In the genomic region with DNA sequence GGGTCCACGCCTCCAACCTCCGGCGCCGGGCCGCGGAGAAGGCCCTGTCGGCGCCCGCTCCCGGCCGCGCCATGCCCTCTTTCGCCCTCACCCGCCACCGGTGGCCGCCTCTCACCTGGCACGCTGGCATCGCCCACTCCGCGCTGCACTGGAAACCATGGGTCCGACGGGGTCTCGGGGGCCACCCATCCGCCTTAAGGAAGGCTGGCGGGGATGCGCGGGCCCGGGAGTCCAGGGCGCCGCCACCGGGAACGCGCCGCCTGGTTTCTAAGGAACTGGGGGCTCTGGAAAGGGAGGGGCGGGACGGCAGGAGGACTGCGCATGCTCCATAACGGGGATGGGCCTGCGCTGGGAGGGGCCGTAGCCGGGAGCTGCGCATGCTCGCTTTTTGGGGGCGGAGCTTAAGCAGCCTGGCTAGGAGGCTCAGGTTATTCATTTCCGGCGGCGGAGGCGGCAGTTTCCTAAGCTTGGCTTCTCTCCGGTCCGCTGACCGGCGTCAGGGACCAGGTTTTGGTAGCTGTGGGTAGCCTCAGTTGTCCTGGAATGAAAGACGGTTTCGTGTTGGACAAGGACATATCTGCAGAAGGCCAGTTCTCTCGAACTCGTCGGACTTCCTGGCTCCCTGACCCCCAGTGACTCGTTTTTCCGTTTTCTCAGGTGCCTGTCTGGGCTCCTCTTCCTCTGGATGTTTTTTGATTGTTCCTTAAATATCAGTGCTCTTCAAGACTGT, we compare ENCODE assay signal across 1 cellular context.
TF ChIP-seq lines count a peak whose summit lies in the region.

A gene with protein sequence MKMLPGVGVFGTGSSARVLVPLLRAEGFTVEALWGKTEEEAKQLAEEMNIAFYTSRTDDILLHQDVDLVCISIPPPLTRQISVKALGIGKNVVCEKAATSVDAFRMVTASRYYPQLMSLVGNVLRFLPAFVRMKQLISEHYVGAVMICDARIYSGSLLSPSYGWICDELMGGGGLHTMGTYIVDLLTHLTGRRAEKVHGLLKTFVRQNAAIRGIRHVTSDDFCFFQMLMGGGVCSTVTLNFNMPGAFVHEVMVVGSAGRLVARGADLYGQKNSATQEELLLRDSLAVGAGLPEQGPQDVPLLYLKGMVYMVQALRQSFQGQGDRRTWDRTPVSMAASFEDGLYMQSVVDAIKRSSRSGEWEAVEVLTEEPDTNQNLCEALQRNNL (minus strand): TSS at position 269 of the 730 bp plus-strand sequence. CDS start 33,601 bp downstream, outside the sequence.

TF ChIP-seq in HepG2, 621 proteins besides CTCF, POLR2A, EP300 and RAD21 (continued from another document and continues in another):
- TF ChIP-seq, protein P1, sequence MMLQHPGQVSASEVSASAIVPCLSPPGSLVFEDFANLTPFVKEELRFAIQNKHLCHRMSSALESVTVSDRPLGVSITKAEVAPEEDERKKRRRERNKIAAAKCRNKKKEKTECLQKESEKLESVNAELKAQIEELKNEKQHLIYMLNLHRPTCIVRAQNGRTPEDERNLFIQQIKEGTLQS (CRISPR knock-in tag; IDR thresholded peaks at IDR 0.05) = 0 out of 2 replicates have a peak, but pooled peaks have one; percentile 6
- TF ChIP-seq, protein P2, sequence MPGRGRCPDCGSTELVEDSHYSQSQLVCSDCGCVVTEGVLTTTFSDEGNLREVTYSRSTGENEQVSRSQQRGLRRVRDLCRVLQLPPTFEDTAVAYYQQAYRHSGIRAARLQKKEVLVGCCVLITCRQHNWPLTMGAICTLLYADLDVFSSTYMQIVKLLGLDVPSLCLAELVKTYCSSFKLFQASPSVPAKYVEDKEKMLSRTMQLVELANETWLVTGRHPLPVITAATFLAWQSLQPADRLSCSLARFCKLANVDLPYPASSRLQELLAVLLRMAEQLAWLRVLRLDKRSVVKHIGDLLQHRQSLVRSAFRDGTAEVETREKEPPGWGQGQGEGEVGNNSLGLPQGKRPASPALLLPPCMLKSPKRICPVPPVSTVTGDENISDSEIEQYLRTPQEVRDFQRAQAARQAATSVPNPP (CRISPR knock-in tag; IDR thresholded peaks at IDR 0.05) = no peak
- TF ChIP-seq ZNF570 (CRISPR knock-in tag; IDR thresholded peaks at IDR 0.05; ENCODE audit: borderline replicate concordance) = no peak
- TF ChIP-seq ZMAT3 (CRISPR knock-in tag; conservative IDR thresholded peaks at IDR 0.05) = peak; percentile 73; the same call in 1 of the 2 replicates
- TF ChIP-seq MXI1 (IDR thresholded peaks at IDR 0.05; ENCODE audit: borderline replicate concordance, low read depth, low read length) = peak; percentile 92; the same call in 2 of the 3 replicates
- no peak for TF ChIP-seq ZNF577 (CRISPR knock-in tag; IDR thresholded peaks at IDR 0.05; ENCODE audit: borderline replicate concordance, low read depth)
- TF ChIP-seq, protein P3, sequence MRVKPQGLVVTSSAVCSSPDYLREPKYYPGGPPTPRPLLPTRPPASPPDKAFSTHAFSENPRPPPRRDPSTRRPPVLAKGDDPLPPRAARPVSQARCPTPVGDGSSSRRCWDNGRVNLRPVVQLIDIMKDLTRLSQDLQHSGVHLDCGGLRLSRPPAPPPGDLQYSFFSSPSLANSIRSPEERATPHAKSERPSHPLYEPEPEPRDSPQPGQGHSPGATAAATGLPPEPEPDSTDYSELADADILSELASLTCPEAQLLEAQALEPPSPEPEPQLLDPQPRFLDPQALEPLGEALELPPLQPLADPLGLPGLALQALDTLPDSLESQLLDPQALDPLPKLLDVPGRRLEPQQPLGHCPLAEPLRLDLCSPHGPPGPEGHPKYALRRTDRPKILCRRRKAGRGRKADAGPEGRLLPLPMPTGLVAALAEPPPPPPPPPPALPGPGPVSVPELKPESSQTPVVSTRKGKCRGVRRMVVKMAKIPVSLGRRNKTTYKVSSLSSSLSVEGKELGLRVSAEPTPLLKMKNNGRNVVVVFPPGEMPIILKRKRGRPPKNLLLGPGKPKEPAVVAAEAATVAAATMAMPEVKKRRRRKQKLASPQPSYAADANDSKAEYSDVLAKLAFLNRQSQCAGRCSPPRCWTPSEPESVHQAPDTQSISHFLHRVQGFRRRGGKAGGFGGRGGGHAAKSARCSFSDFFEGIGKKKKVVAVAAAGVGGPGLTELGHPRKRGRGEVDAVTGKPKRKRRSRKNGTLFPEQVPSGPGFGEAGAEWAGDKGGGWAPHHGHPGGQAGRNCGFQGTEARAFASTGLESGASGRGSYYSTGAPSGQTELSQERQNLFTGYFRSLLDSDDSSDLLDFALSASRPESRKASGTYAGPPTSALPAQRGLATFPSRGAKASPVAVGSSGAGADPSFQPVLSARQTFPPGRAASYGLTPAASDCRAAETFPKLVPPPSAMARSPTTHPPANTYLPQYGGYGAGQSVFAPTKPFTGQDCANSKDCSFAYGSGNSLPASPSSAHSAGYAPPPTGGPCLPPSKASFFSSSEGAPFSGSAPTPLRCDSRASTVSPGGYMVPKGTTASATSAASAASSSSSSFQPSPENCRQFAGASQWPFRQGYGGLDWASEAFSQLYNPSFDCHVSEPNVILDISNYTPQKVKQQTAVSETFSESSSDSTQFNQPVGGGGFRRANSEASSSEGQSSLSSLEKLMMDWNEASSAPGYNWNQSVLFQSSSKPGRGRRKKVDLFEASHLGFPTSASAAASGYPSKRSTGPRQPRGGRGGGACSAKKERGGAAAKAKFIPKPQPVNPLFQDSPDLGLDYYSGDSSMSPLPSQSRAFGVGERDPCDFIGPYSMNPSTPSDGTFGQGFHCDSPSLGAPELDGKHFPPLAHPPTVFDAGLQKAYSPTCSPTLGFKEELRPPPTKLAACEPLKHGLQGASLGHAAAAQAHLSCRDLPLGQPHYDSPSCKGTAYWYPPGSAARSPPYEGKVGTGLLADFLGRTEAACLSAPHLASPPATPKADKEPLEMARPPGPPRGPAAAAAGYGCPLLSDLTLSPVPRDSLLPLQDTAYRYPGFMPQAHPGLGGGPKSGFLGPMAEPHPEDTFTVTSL (CRISPR knock-in tag; IDR thresholded peaks at IDR 0.05; ENCODE audit: borderline replicate concordance) = no peak
- TF ChIP-seq, protein P4, sequence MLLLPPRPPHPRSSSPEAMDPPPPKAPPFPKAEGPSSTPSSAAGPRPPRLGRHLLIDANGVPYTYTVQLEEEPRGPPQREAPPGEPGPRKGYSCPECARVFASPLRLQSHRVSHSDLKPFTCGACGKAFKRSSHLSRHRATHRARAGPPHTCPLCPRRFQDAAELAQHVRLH (CRISPR knock-in tag; IDR thresholded peaks at IDR 0.05; ENCODE audit: borderline replicate concordance, low read depth) = no peak
- TF ChIP-seq HNRNPLL (IDR thresholded peaks at IDR 0.05; ENCODE audit: low read depth, low read length, poor library complexity, severe bottlenecking) = peak; percentile 65
- TF ChIP-seq GPN1 (CRISPR knock-in tag; IDR thresholded peaks at IDR 0.05; ENCODE audit: borderline replicate concordance) = no peak
- TF ChIP-seq ZFYVE20 (CRISPR knock-in tag; IDR thresholded peaks at IDR 0.05; ENCODE audit: borderline replicate concordance, low read depth) = no peak
- no peak for TF ChIP-seq ONECUT2 (CRISPR knock-in tag; IDR thresholded peaks at IDR 0.05)
- TF ChIP-seq, protein P5, sequence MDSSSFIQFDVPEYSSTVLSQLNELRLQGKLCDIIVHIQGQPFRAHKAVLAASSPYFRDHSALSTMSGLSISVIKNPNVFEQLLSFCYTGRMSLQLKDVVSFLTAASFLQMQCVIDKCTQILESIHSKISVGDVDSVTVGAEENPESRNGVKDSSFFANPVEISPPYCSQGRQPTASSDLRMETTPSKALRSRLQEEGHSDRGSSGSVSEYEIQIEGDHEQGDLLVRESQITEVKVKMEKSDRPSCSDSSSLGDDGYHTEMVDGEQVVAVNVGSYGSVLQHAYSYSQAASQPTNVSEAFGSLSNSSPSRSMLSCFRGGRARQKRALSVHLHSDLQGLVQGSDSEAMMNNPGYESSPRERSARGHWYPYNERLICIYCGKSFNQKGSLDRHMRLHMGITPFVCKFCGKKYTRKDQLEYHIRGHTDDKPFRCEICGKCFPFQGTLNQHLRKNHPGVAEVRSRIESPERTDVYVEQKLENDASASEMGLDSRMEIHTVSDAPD (CRISPR knock-in tag; IDR thresholded peaks at IDR 0.05) = no peak
- no peak for TF ChIP-seq NR3C1 (CRISPR knock-in tag; IDR thresholded peaks at IDR 0.05)
- TF ChIP-seq, protein P6, sequence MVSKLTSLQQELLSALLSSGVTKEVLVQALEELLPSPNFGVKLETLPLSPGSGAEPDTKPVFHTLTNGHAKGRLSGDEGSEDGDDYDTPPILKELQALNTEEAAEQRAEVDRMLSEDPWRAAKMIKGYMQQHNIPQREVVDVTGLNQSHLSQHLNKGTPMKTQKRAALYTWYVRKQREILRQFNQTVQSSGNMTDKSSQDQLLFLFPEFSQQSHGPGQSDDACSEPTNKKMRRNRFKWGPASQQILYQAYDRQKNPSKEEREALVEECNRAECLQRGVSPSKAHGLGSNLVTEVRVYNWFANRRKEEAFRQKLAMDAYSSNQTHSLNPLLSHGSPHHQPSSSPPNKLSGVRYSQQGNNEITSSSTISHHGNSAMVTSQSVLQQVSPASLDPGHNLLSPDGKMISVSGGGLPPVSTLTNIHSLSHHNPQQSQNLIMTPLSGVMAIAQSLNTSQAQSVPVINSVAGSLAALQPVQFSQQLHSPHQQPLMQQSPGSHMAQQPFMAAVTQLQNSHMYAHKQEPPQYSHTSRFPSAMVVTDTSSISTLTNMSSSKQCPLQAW (CRISPR knock-in tag; IDR thresholded peaks at IDR 0.05) = peak; percentile 89
- TF ChIP-seq HNF4A (CRISPR knock-in tag; IDR thresholded peaks at IDR 0.05) = 0 out of 2 replicates have a peak, but pooled peaks have one; percentile 11
- TF ChIP-seq, protein P7, sequence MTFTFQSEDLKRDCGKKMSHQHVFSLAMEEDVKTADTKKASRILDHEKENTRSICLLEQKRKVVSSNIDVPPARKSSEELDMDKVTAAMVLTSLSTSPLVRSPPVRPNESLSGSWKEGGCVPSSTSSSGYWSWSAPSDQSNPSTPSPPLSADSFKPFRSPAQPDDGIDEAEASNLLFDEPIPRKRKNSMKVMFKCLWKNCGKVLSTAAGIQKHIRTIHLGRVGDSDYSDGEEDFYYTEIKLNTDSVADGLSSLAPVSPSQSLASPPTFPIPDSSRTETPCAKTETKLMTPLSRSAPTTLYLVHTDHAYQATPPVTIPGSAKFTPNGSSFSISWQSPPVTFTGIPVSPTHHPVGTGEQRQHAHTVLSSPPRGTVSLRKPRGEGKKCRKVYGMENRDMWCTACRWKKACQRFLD (CRISPR knock-in tag; IDR thresholded peaks at IDR 0.05; ENCODE audit: borderline replicate concordance) = 0 out of 2 replicates have a peak, but pooled peaks have one; percentile 32
- TF ChIP-seq, protein P8, sequence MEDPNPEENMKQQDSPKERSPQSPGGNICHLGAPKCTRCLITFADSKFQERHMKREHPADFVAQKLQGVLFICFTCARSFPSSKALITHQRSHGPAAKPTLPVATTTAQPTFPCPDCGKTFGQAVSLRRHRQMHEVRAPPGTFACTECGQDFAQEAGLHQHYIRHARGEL (CRISPR knock-in tag; IDR thresholded peaks at IDR 0.05) = peak; percentile 89; the same call in 1 of the 2 replicates
- TF ChIP-seq PLRG1 (conservative IDR thresholded peaks at IDR 0.05) = no peak
- 0 out of 2 replicates have a peak, but pooled peaks have one; percentile 29 for TF ChIP-seq ZNF572 (CRISPR knock-in tag; IDR thresholded peaks at IDR 0.05)
- TF ChIP-seq KLF12 (CRISPR knock-in tag; IDR thresholded peaks at IDR 0.05; ENCODE audit: borderline replicate concordance) = peak; percentile 89
- TF ChIP-seq, protein P9, sequence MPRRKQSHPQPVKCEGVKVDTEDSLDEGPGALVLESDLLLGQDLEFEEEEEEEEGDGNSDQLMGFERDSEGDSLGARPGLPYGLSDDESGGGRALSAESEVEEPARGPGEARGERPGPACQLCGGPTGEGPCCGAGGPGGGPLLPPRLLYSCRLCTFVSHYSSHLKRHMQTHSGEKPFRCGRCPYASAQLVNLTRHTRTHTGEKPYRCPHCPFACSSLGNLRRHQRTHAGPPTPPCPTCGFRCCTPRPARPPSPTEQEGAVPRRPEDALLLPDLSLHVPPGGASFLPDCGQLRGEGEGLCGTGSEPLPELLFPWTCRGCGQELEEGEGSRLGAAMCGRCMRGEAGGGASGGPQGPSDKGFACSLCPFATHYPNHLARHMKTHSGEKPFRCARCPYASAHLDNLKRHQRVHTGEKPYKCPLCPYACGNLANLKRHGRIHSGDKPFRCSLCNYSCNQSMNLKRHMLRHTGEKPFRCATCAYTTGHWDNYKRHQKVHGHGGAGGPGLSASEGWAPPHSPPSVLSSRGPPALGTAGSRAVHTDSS (CRISPR knock-in tag; conservative IDR thresholded peaks at IDR 0.05) = no peak
- TF ChIP-seq CBX1 (IDR thresholded peaks at IDR 0.05; ENCODE audit: low read depth) = peak; percentile 55
- TF ChIP-seq RBAK (CRISPR knock-in tag; IDR thresholded peaks at IDR 0.05) = 0 out of 2 replicates have a peak, but pooled peaks have one; percentile 12
- TF ChIP-seq, protein P10, sequence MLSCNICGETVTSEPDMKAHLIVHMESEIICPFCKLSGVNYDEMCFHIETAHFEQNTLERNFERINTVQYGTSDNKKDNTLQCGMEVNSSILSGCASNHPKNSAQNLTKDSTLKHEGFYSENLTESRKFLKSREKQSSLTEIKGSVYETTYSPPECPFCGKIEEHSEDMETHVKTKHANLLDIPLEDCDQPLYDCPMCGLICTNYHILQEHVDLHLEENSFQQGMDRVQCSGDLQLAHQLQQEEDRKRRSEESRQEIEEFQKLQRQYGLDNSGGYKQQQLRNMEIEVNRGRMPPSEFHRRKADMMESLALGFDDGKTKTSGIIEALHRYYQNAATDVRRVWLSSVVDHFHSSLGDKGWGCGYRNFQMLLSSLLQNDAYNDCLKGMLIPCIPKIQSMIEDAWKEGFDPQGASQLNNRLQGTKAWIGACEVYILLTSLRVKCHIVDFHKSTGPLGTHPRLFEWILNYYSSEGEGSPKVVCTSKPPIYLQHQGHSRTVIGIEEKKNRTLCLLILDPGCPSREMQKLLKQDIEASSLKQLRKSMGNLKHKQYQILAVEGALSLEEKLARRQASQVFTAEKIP (CRISPR knock-in tag; IDR thresholded peaks at IDR 0.05; ENCODE audit: borderline replicate concordance) = no peak
- no peak; the same call in 1 of the 2 replicates for TF ChIP-seq ZNF589 (CRISPR knock-in tag; conservative IDR thresholded peaks at IDR 0.05)
- TF ChIP-seq MAFG (CRISPR knock-in tag; IDR thresholded peaks at IDR 0.05) = no peak
- TF ChIP-seq FOXO1 (CRISPR knock-in tag; IDR thresholded peaks at IDR 0.05) = no peak; the same call in 1 of the 2 replicates
- TF ChIP-seq SMAD9 (CRISPR knock-in tag; IDR thresholded peaks at IDR 0.05) = no peak
- no peak for TF ChIP-seq HNRNPUL1 (IDR thresholded peaks at IDR 0.05; ENCODE audit: low read depth, low read length)
- peak; percentile 80 for TF ChIP-seq ZBTB20 (CRISPR knock-in tag; IDR thresholded peaks at IDR 0.05; ENCODE audit: borderline replicate concordance, low read depth)
- no peak for TF ChIP-seq LCORL (IDR thresholded peaks at IDR 0.05)
- peak; percentile 65 for TF ChIP-seq LCORL (CRISPR knock-in tag; IDR thresholded peaks at IDR 0.05)
- peak; percentile 71 for TF ChIP-seq ZNF430 (CRISPR knock-in tag; IDR thresholded peaks at IDR 0.05)
- TF ChIP-seq ZKSCAN1 (IDR thresholded peaks at IDR 0.05; ENCODE audit: low read length) = no peak
- peak; percentile 38; the same call in 1 of the 2 replicates for TF ChIP-seq MTA1 (CRISPR knock-in tag; IDR thresholded peaks at IDR 0.05; ENCODE audit: borderline replicate concordance)
- TF ChIP-seq, protein P11, sequence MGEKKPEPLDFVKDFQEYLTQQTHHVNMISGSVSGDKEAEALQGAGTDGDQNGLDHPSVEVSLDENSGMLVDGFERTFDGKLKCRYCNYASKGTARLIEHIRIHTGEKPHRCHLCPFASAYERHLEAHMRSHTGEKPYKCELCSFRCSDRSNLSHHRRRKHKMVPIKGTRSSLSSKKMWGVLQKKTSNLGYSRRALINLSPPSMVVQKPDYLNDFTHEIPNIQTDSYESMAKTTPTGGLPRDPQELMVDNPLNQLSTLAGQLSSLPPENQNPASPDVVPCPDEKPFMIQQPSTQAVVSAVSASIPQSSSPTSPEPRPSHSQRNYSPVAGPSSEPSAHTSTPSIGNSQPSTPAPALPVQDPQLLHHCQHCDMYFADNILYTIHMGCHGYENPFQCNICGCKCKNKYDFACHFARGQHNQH (CRISPR knock-in tag; IDR thresholded peaks at IDR 0.05) = peak; percentile 82
- TF ChIP-seq ZNF343 (CRISPR knock-in tag; IDR thresholded peaks at IDR 0.05) = no peak; the same call in 1 of the 2 replicates
- no peak for TF ChIP-seq TBP (CRISPR knock-in tag; IDR thresholded peaks at IDR 0.05)
- peak; percentile 37; the same call in 1 of the 2 replicates for TF ChIP-seq EEA1 (CRISPR knock-in tag; IDR thresholded peaks at IDR 0.05; ENCODE audit: borderline replicate concordance)
